Comparison of ENCODE assay signal across 9 cellular contexts in genomic region chr7:143882611-143883078, GRCh38. TPM values are rescaled to one million over a fixed set of nuclear protein-coding genes. Genes with fewer than 3 reads are reported as not detected.
DNase-seq lines count a peak whose midpoint lies in the region; ATAC-seq lines count a peak whose summit lies in the region.
"Had no signal": no experiment of that assay in that cellular context is flagged by ENCODE, and none has a peak within 500 bp of the region (broad histone marks: within the 10 kb centered on the region; RNA-seq: fewer than 3 reads in every experiment).

No MANE protein-coding gene starts in this region.

- ATAC-seq in stimulated activated naive B cell treated with anti-CD40 and anti-IgM and Interleukin-4, amounts not matched to agents 10 μg/mL and 1 μg/mL and 100 μg/mL, for 72 hours (replicated peaks) = peak; percentile 33

- peaks cover 0 to 1% of the 10 kb centered on the region in 2 donors for H3K9me3 Mint-ChIP-seq in stimulated activated naive B cell treated with anti-CD40 and anti-IgM and Interleukin-4, amounts not matched to agents 10 μg/mL and 1 μg/mL and 100 μg/mL, for 72 hours
- no peaks in the 10 kb centered on the region for H3K9me3 Mint-ChIP-seq in activated CD4-positive, alpha-beta memory T cell treated with anti-CD3 and anti-CD28 coated beads for 36 hours

- no peak overlapping the region for H3K27ac Mint-ChIP-seq in stimulated activated naive B cell treated with anti-CD40 and anti-IgM and Interleukin-4, amounts not matched to agents 10 μg/mL and 1 μg/mL and 100 μg/mL, for 72 hours
- H3K27ac Mint-ChIP-seq in activated CD4-positive, alpha-beta memory T cell treated with anti-CD3 and anti-CD28 coated beads for 36 hours = no peak overlapping the region

- CTCF ChIA-PET in activated CD4-positive, alpha-beta memory T cell treated with anti-CD3 and anti-CD28 coated beads for 36 hours (lab: Charles Lee) = interaction anchor here (1.4 kb wide), 1 partner anchor 19 kb away, joined by 3 read pairs; no protein-coding TSS in a partner anchor

- DNase-seq in G401 (ENCODE audit: low spot score) = peak; percentile 81
- peak; percentile 91 for DNase-seq in NCI-H2227 (lab: John Stamatoyannopoulos, UW; ENCODE audit: unreplicated experiment)
- peak; percentile 30 to 69 for DNase-seq in dermis microvascular lymphatic vessel endothelial cell (ENCODE audit: low read depth in 2 of 2)
- peak; percentile 97 for DNase-seq in left kidney (ENCODE audit: low read depth, low spot score)
- no peak for DNase-seq in stimulated activated naive B cell treated with anti-CD40 and anti-IgM and Interleukin-4, amounts not matched to agents 10 μg/mL and 1 μg/mL and 100 μg/mL, for 72 hours
- DNase-seq in NOMO-1 treated with dmso at 0.1 percent for 144 hours (lab: John Stamatoyannopoulos, UW; ENCODE audit: unreplicated experiment) = no peak
- DNase-seq in SKM-1 treated with dmso at 0.1 percent for 144 hours (lab: John Stamatoyannopoulos, UW; ENCODE audit: unreplicated experiment) = no peak
- DNase-seq in activated CD4-positive, alpha-beta memory T cell treated with anti-CD3 and anti-CD28 coated beads for 36 hours = no peak

- intact Hi-C loops in activated CD4-positive, alpha-beta memory T cell treated with anti-CD3 and anti-CD28 coated beads for 36 hours (cut with micrococcal nuclease) = no loop called here

- peaks cover 19 to 32% of the 10 kb centered on the region in 2 donors for H3K4me1 Mint-ChIP-seq in stimulated activated naive B cell treated with anti-CD40 and anti-IgM and Interleukin-4, amounts not matched to agents 10 μg/mL and 1 μg/mL and 100 μg/mL, for 72 hours
- peaks cover 15% of the 10 kb centered on the region for H3K4me1 Mint-ChIP-seq in activated CD4-positive, alpha-beta memory T cell treated with anti-CD3 and anti-CD28 coated beads for 36 hours (ENCODE audit: low read depth)

- H3K36me3 Mint-ChIP-seq in stimulated activated naive B cell treated with anti-CD40 and anti-IgM and Interleukin-4, amounts not matched to agents 10 μg/mL and 1 μg/mL and 100 μg/mL, for 72 hours = peaks cover 0 to 6% of the 10 kb centered on the region in 2 donors
- peaks cover 3% of the 10 kb centered on the region for H3K36me3 Mint-ChIP-seq in activated CD4-positive, alpha-beta memory T cell treated with anti-CD3 and anti-CD28 coated beads for 36 hours

- in situ Hi-C loops in G401 (cut with HindIII; ENCODE audit: low sequenced_read_pairs) = no loop called here

- H3K27me3 Mint-ChIP-seq in stimulated activated naive B cell treated with anti-CD40 and anti-IgM and Interleukin-4, amounts not matched to agents 10 μg/mL and 1 μg/mL and 100 μg/mL, for 72 hours = peaks cover 36 to 47% of the 10 kb centered on the region in 2 donors
- H3K27me3 Mint-ChIP-seq in activated CD4-positive, alpha-beta memory T cell treated with anti-CD3 and anti-CD28 coated beads for 36 hours = peaks cover 21% of the 10 kb centered on the region

- POLR2A ChIA-PET in activated CD4-positive, alpha-beta memory T cell treated with anti-CD3 and anti-CD28 coated beads for 36 hours (lab: Charles Lee) = no interaction called here

- H3K4me3 Mint-ChIP-seq in stimulated activated naive B cell treated with anti-CD40 and anti-IgM and Interleukin-4, amounts not matched to agents 10 μg/mL and 1 μg/mL and 100 μg/mL, for 72 hours = peak overlapping the region; percentile 72 to 75
- H3K4me3 Mint-ChIP-seq in activated CD4-positive, alpha-beta memory T cell treated with anti-CD3 and anti-CD28 coated beads for 36 hours = no peak overlapping the region

RNA-seq across cellular contexts. Expression of gene TCAF1, which starts 19.3 kb away (rescaled TPM):
- 32.3 and 33.7 TPM in 2 replicates for total RNA-seq in G401 (2014; rRNA removed; shearing (Covaris generic))
- total RNA-seq in dermis microvascular lymphatic vessel endothelial cell = 32.7 and 41.2 TPM in 2 replicates
- total RNA-seq in activated CD4-positive, alpha-beta memory T cell treated with anti-CD3 and anti-CD28 coated beads for 36 hours = 10 to 100 TPM; 25.8 to 26.1 TPM

RNA-seq across cellular contexts. Expression of gene OR2F2, which starts 52.4 kb away (rescaled TPM):
- total RNA-seq in G401 (2014; rRNA removed; shearing (Covaris generic)) = not detected in 2 replicates
- not detected in 2 replicates for total RNA-seq in dermis microvascular lymphatic vessel endothelial cell
- total RNA-seq in activated CD4-positive, alpha-beta memory T cell treated with anti-CD3 and anti-CD28 coated beads for 36 hours = not detected
- total RNA-seq: mononuclear cell had no signal

Comparison
In these comparisons a context has a peak if more than half of its experiments do, and no peak if none do; other contexts are left out.
1. DNase-seq: peak in G401 (single experiment), NCI-H2227 (single experiment), dermis microvascular lymphatic vessel endothelial cell (2 of 2) and left kidney (single experiment); none in stimulated activated naive B cell treated with anti-CD40 and anti-IgM and Interleukin-4, amounts not matched to agents 10 μg/mL and 1 μg/mL and 100 μg/mL, for 72 hours (single experiment), NOMO-1 treated with dmso at 0.1 percent for 144 hours (single experiment), SKM-1 treated with dmso at 0.1 percent for 144 hours (single experiment) and activated CD4-positive, alpha-beta memory T cell treated with anti-CD3 and anti-CD28 coated beads for 36 hours (single experiment).